In genomic region chr1:28577052-28577678, GRCh38 we compare ENCODE assay signal across 1 cellular context.
TF ChIP-seq lines count a peak whose summit lies in the region.

No MANE protein-coding gene starts in this region.

TF ChIP-seq in K562, 482 proteins besides CTCF, POLR2A, EP300 and RAD21 (continued from another document):
- TF ChIP-seq, protein P1, sequence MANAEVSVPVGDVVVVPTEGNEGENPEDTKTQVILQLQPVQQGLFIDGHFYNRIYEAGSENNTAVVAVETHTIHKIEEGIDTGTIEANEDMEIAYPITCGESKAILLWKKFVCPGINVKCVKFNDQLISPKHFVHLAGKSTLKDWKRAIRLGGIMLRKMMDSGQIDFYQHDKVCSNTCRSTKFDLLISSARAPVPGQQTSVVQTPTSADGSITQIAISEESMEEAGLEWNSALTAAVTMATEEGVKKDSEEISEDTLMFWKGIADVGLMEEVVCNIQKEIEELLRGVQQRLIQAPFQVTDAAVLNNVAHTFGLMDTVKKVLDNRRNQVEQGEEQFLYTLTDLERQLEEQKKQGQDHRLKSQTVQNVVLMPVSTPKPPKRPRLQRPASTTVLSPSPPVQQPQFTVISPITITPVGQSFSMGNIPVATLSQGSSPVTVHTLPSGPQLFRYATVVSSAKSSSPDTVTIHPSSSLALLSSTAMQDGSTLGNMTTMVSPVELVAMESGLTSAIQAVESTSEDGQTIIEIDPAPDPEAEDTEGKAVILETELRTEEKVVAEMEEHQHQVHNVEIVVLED (CRISPR knock-in tag; IDR thresholded peaks at IDR 0.05), result no peak
- TF ChIP-seq RNF219 (CRISPR knock-in tag; IDR thresholded peaks at IDR 0.05) (0 out of 2 replicates have a peak, but pooled peaks have one; percentile 39), GATAD2A (IDR thresholded peaks at IDR 0.05) (no peak), POLR2AphosphoS2 (IDR thresholded peaks at IDR 0.05; ENCODE audit: low read length) (peak; percentile 93; the same call in 1 of the 2 replicates)
